ENCODE assay signal across 11 cellular contexts in the genomic region with DNA sequence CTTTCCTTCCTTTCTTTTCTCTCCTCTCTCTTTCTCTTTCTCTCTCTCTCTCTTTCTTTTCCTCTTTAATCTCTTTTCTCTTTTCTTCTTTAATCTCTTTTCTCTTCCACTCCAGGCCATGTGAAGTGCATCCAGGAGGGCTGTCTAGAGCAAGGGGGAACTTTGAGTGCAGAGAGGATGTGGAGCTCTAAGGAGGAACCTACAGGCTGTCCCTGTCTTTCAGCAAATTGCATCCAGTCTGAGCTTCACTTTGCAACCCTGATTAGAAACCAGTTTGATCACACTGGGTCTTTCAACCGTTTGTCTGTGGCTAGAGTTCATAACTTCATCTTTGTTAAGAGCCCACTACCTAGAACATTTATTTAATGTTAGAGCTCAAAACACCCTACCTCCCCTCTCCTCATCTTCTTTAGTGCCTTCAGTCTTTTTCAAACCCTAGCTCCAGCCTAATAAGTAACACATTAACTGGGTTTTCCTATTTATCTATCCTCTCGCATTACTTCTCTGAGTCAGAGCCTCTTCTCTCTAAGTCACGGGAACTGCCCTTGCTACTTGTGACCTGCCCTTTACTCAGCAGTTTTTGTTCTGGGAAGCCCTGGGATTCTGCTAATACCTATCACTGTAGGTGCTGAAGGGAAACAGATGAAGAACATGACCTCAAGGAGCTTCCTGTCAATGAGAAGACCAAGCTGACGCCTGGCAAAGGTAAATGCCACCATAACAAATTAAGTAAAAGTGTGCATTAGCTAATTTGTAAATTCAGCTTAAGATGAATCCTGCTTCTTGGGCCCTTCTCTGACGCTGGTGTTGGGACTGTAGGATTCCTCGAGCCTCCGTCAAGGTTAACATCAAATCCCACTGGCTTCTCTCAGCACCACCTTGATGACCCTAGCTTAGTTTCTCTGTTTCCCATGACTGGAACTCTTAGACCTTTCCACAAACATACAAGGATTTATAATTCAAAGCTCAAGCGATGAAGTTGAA. TPM values are rescaled to one million over a fixed set of nuclear protein-coding genes. Genes with fewer than 3 reads are reported as not detected.
DNase-seq lines count a peak whose midpoint lies in the region; ATAC-seq and TF ChIP-seq lines count a peak whose summit lies in the region.
"Had no signal": no experiment of that assay in that cellular context is flagged by ENCODE, and none has a peak within 500 bp of the region (broad histone marks: within the 10 kb centered on the region; RNA-seq: fewer than 3 reads in every experiment).

A gene with protein sequence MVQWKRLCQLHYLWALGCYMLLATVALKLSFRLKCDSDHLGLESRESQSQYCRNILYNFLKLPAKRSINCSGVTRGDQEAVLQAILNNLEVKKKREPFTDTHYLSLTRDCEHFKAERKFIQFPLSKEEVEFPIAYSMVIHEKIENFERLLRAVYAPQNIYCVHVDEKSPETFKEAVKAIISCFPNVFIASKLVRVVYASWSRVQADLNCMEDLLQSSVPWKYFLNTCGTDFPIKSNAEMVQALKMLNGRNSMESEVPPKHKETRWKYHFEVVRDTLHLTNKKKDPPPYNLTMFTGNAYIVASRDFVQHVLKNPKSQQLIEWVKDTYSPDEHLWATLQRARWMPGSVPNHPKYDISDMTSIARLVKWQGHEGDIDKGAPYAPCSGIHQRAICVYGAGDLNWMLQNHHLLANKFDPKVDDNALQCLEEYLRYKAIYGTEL (plus strand): TSS at position 507 of the 984 bp plus-strand sequence. CDS start 6,456 bp downstream, outside the sequence.

- peak within 1 kb of the TSS; percentile 79 for H3K27ac Mint-ChIP-seq in MCF 10A (ENCODE audit: low read depth, unreplicated experiment)

- intact Hi-C loops in MCF 10A (cut with micrococcal nuclease), result no loop called here
- intact Hi-C loops in breast epithelium (cut with DNase I; ENCODE audit: low total_unique reads), result no loop called here
- intact Hi-C loops in upper lobe of right lung (cut with DNase I), result no loop called here

- POLR2A ChIA-PET in MCF 10A (lab: Yijun Ruan, JAX), result interaction anchor here (1.2 to 1.9 kb wide), 4 partner anchors 15 to 79 kb away, joined by 3 to 5 read pairs (median 4); partner anchors contain the start of gene GTF2A2

- H3K9me3 Mint-ChIP-seq in MCF 10A (ENCODE audit: unreplicated experiment), result no peaks in the 10 kb centered on the region

- H3K27ac ChIP-seq in breast epithelium (no peak within 1 kb of the TSS), upper lobe of right lung (no peak within 1 kb of the TSS)

- peaks cover 8% of the 10 kb centered on the region for H3K27me3 Mint-ChIP-seq in MCF 10A (ENCODE audit: insufficient read depth, unreplicated experiment)

- H3K9me3 ChIP-seq in breast epithelium (no peaks in the 10 kb centered on the region), upper lobe of right lung (no peaks in the 10 kb centered on the region)

- H3K4me1 ChIP-seq in breast epithelium (no peaks in the 10 kb centered on the region), upper lobe of right lung (no peaks in the 10 kb centered on the region)

- H3K4me3 ChIP-seq in breast epithelium (no peak within 1 kb of the TSS), kidney epithelial cell (ENCODE audit: low read depth, low read length) (no peak within 1 kb of the TSS), upper lobe of right lung (no peak within 1 kb of the TSS)

- BruUV-seq in MCF 10A (replicated peaks; lab: Mats Ljungman, UMichigan), result no TSS peak

- no peak within 1 kb of the TSS for H3K4me3 Mint-ChIP-seq in MCF 10A (ENCODE audit: unreplicated experiment)

- TF ChIP-seq CTCF in MCF 10A (IDR thresholded peaks at IDR 0.05; ENCODE audit: unreplicated experiment) (no peak), breast epithelium (IDR thresholded peaks at IDR 0.05) (no peak), kidney epithelial cell (IDR thresholded peaks at IDR 0.05; ENCODE audit: insufficient read depth, low read length, poor library complexity, severe bottlenecking) (no peak), upper lobe of right lung (IDR thresholded peaks at IDR 0.05) (no peak)

- H3K4me1 Mint-ChIP-seq in MCF 10A (ENCODE audit: insufficient read depth, unreplicated experiment), result peaks cover 17% of the 10 kb centered on the region

- ATAC-seq in upper lobe of right lung (peak; percentile 73), HG03159 (IDR thresholded peaks at IDR 0.05; ENCODE audit: unreplicated experiment) (no peak)
- no peak for ATAC-seq in activated CD4-positive, CD25-positive, alpha-beta regulatory T cell treated with anti-CD3 and anti-CD28 coated beads, Interleukin-2, amount 50 U/mL, for 24 hours
- ATAC-seq: Right ventricle myocardium inferior had no signal

- H3K36me3 Mint-ChIP-seq in MCF 10A (ENCODE audit: insufficient read depth, unreplicated experiment), result no peaks in the 10 kb centered on the region

- DNase-seq in MCF 10A (ENCODE audit: unreplicated experiment), result peak; percentile 31
- DNase-seq in breast epithelium (ENCODE audit: low spot score in 2 of 2), result no peak
- DNase-seq in amniotic epithelial cell (ENCODE audit: low read depth), result peak; percentile 60
- peak; percentile 88 for DNase-seq in kidney epithelial cell (ENCODE audit: low read depth)
- DNase-seq in upper lobe of right lung, result no peak
- no peak for DNase-seq in NCI-H345 (lab: John Stamatoyannopoulos, UW)
- DNase-seq: foreskin melanocyte, Karpas-422 had no signal

- no peaks in the 10 kb centered on the region for H3K36me3 ChIP-seq in breast epithelium
- no peaks in the 10 kb centered on the region for H3K36me3 ChIP-seq in kidney epithelial cell (ENCODE audit: control insufficient read depth, insufficient read depth, low read length)
- no peaks in the 10 kb centered on the region for H3K36me3 ChIP-seq in upper lobe of right lung

- H3K27me3 ChIP-seq in breast epithelium (no peaks in the 10 kb centered on the region), kidney epithelial cell (ENCODE audit: control insufficient read depth, insufficient read depth, low read length) (no peaks in the 10 kb centered on the region), upper lobe of right lung (no peaks in the 10 kb centered on the region)

- CTCF ChIA-PET in MCF 10A (lab: Yijun Ruan, JAX), result interaction anchor here (0.5 to 3.3 kb wide), 7 partner anchors 31 to 1334 kb away, joined by 3 to 20 read pairs (median 4); no protein-coding TSS in a partner anchor

- TF ChIP-seq POLR2A in breast epithelium (IDR thresholded peaks at IDR 0.05), result no peak

RNA-seq across cellular contexts. Expression of the gene that starts here (rescaled TPM):
- total RNA-seq in MCF 10A (2022) (not detected in 2 replicates), breast epithelium (1 to 10 TPM in 1 of 3 donors, not detected in 2; 5.2 TPM), kidney epithelial cell (2.0 and 3.9 TPM in 2 replicates), upper lobe of right lung (1.1 TPM)
- total RNA-seq: Right ventricle myocardium inferior had no signal

Comparison
In these comparisons a context has a peak if more than half of its experiments do, and no peak if none do; other contexts are left out.
1. Peak in DNase-seq in MCF 10A; RNA of the gene not detected or under 1 TPM.
2. DNase-seq: peak in amniotic epithelial cell (single experiment) and kidney epithelial cell (single experiment); none in breast epithelium (0 of 2), upper lobe of right lung (single experiment) and NCI-H345 (single experiment).